In genomic region chr20:51643390-51643789, GRCh38 we compare ENCODE assay signal across 1 cellular context.
TF ChIP-seq lines count a peak whose summit lies in the region.

No MANE protein-coding gene starts in this region.

TF ChIP-seq in IMR-90, 13 proteins besides CTCF, POLR2A, EP300 and RAD21 (continued from another document):
- TF ChIP-seq SMC3 (IDR thresholded peaks at IDR 0.05; ENCODE audit: low read depth, low read length) (no peak), CHD1 (IDR thresholded peaks at IDR 0.05; ENCODE audit: low read depth, low read length) (no peak), RCOR1 (IDR thresholded peaks at IDR 0.05; ENCODE audit: insufficient replicate concordance, low read length) (no peak), USF2 (IDR thresholded peaks at IDR 0.05; ENCODE audit: low read depth, low read length) (no peak), NFE2L2 (IDR thresholded peaks at IDR 0.05; ENCODE audit: low read depth, low read length) (no peak), BHLHE40 (IDR thresholded peaks at IDR 0.05; ENCODE audit: low read depth, low read length) (no peak)
